ENCODE assay signal across 1 cellular context in genomic region chr17:31802502-31802901, GRCh38.
TF ChIP-seq lines count a peak whose summit lies in the region.

No MANE protein-coding gene starts in this region.

TF ChIP-seq in HepG2, 621 proteins besides CTCF, POLR2A, EP300 and RAD21 (continued from another document):
- TF ChIP-seq ZBTB46 (CRISPR knock-in tag; IDR thresholded peaks at IDR 0.05; ENCODE audit: borderline replicate concordance) = no peak
- TF ChIP-seq YY1 (IDR thresholded peaks at IDR 0.05; ENCODE audit: insufficient read depth, insufficient replicate concordance, low read depth, low read length) = peak; percentile 22
- TF ChIP-seq RELA (CRISPR knock-in tag; IDR thresholded peaks at IDR 0.05) = no peak
- no peak for TF ChIP-seq NR2F2 (IDR thresholded peaks at IDR 0.05; ENCODE audit: borderline replicate concordance, low read depth)
- TF ChIP-seq ZNF430 (CRISPR knock-in tag; IDR thresholded peaks at IDR 0.05) = 0 out of 2 replicates have a peak, but pooled peaks have one; percentile 25
- peak; percentile 71 for TF ChIP-seq ZNF143 (CRISPR knock-in tag; IDR thresholded peaks at IDR 0.05)
- no peak for TF ChIP-seq ZBTB10 (CRISPR knock-in tag; IDR thresholded peaks at IDR 0.05; ENCODE audit: borderline replicate concordance)
- TF ChIP-seq ZBTB38 (CRISPR knock-in tag; IDR thresholded peaks at IDR 0.05) = no peak
- TF ChIP-seq MEF2D (CRISPR knock-in tag; IDR thresholded peaks at IDR 0.05) = no peak
- TF ChIP-seq ZNF891 (CRISPR knock-in tag; IDR thresholded peaks at IDR 0.05) = no peak
- peak; percentile 97 for TF ChIP-seq HMGXB3 (CRISPR knock-in tag; IDR thresholded peaks at IDR 0.05; ENCODE audit: borderline replicate concordance)
- TF ChIP-seq NR2F1 (CRISPR knock-in tag; IDR thresholded peaks at IDR 0.05) = no peak
- no peak for TF ChIP-seq REL (CRISPR knock-in tag; conservative IDR thresholded peaks at IDR 0.05)
- no peak for TF ChIP-seq ZNF331 (CRISPR knock-in tag; IDR thresholded peaks at IDR 0.05)
- TF ChIP-seq KLF9 (CRISPR knock-in tag; IDR thresholded peaks at IDR 0.05; ENCODE audit: low read depth) = no peak
- no peak for TF ChIP-seq PAWR (CRISPR knock-in tag; IDR thresholded peaks at IDR 0.05; ENCODE audit: borderline replicate concordance)
- TF ChIP-seq NFYB (CRISPR knock-in tag; IDR thresholded peaks at IDR 0.05) = peak; percentile 64
- no peak for TF ChIP-seq ZNF792 (CRISPR knock-in tag; IDR thresholded peaks at IDR 0.05)
- no peak for TF ChIP-seq LBX2 (CRISPR knock-in tag; IDR thresholded peaks at IDR 0.05; ENCODE audit: borderline replicate concordance)
TF ChIP-seq in HepG2: peak in this region for 10.
